In the genomic region with DNA sequence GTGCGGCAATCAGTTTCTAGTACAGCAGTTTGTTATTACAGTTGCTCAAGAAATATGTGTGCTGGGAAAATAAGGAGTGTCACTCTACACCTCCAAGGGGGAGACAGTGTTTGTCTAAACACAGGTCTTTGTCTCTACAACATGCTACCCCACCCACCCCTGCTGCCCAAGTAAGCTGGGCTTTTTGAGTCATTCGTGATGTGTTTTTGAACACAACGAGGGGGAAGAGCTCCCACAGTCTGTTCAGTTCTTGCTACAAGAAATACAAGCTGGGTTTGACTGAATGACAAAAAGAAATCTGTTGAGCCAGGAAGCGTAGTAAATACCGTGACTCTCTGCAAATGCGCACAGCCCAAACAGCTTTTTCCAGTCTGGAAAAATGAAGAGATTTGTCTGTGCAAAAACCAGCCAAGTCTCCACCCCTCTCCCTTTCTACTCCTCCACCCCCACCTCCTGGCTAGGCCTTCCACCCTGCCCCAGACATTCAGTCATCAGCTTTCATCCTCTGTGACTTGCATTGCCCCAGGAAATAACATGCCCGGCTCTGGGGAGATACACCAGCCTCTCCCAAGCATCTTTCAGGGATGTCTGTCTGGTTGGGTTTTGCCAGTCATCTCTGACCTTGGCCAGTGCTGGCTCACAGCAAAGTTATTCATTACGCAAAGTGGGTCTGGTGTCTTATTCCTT, we compare ENCODE assay signal across 10 cellular contexts. TPM values are rescaled to one million over a fixed set of nuclear protein-coding genes. Genes with fewer than 3 reads are reported as not detected.
DNase-seq lines count a peak whose midpoint lies in the region; ATAC-seq lines count a peak whose summit lies in the region.
"Had no signal": no experiment of that assay in that cellular context is flagged by ENCODE, and none has a peak within 500 bp of the region (broad histone marks: within the 10 kb centered on the region; RNA-seq: fewer than 3 reads in every experiment).

No MANE protein-coding gene starts in this region.

- no peaks in the 10 kb centered on the region for H3K27me3 Mint-ChIP-seq in activated CD4-positive, alpha-beta T cell treated with anti-CD3 and anti-CD28 coated beads, Interleukin-2, amount 10 ng/mL, durations not matched to agents 24 days and 14 days
- H3K27me3 Mint-ChIP-seq in activated naive CD8-positive, alpha-beta T cell treated with anti-CD3 and anti-CD28 coated beads for 36 hours = no peaks in the 10 kb centered on the region
- H3K27me3 Mint-ChIP-seq: stimulated activated naive B cell treated with anti-CD40 and anti-IgM and Interleukin-4, amounts not matched to agents 10 μg/mL and 1 μg/mL and 100 μg/mL, for 72 hours had no signal

- H3K9me3 Mint-ChIP-seq in activated CD4-positive, alpha-beta T cell treated with anti-CD3 and anti-CD28 coated beads, Interleukin-2, amount 10 ng/mL, durations not matched to agents 24 days and 14 days = no peaks in the 10 kb centered on the region
- H3K9me3 Mint-ChIP-seq in activated naive CD8-positive, alpha-beta T cell treated with anti-CD3 and anti-CD28 coated beads for 36 hours = peaks cover 1% of the 10 kb centered on the region

- H3K9ac ChIP-seq in GM23248 = peak overlapping the region; percentile 74
- H3K9ac ChIP-seq in skeletal muscle satellite cell (ENCODE audit: low read depth, low read length) = peak overlapping the region; percentile 60

- peaks cover 9% of the 10 kb centered on the region for H3K4me1 Mint-ChIP-seq in activated CD4-positive, alpha-beta T cell treated with anti-CD3 and anti-CD28 coated beads, Interleukin-2, amount 10 ng/mL, durations not matched to agents 24 days and 14 days
- peaks cover 10% of the 10 kb centered on the region for H3K4me1 Mint-ChIP-seq in activated naive CD8-positive, alpha-beta T cell treated with anti-CD3 and anti-CD28 coated beads for 36 hours

- no peaks in the 10 kb centered on the region for H3K27me3 ChIP-seq in GM23248 (replicated peaks; ENCODE audit: insufficient read depth)
- H3K27me3 ChIP-seq in skeletal muscle satellite cell (ENCODE audit: control insufficient read depth, insufficient read depth, low read length) = no peaks in the 10 kb centered on the region

- H3K4me3 Mint-ChIP-seq in activated CD4-positive, alpha-beta T cell treated with anti-CD3 and anti-CD28 coated beads, Interleukin-2, amount 10 ng/mL, durations not matched to agents 24 days and 14 days = no peak overlapping the region
- no peak overlapping the region for H3K4me3 Mint-ChIP-seq in activated naive CD8-positive, alpha-beta T cell treated with anti-CD3 and anti-CD28 coated beads for 36 hours
- H3K4me3 Mint-ChIP-seq: stimulated activated naive B cell treated with anti-CD40 and anti-IgM and Interleukin-4, amounts not matched to agents 10 μg/mL and 1 μg/mL and 100 μg/mL, for 72 hours had no signal

- intact Hi-C loops in activated CD4-positive, alpha-beta T cell treated with anti-CD3 and anti-CD28 coated beads, Interleukin-2, amount 10 ng/mL, durations not matched to agents 24 days and 14 days (cut with micrococcal nuclease) = no loop called here

- H4K20me1 ChIP-seq in GM23248 (ENCODE audit: insufficient read depth) = no peaks in the 10 kb centered on the region

- DNase-seq in GM23248 (peak; percentile 93), astrocyte of the hippocampus (ENCODE audit: low read depth, low spot score) (peak; percentile 83), iris pigment epithelial cell (ENCODE audit: low read depth) (peak; percentile 90)
- no peak for DNase-seq in activated CD4-positive, alpha-beta T cell treated with anti-CD3 and anti-CD28 coated beads, Interleukin-2, amount 10 ng/mL, durations not matched to agents 24 days and 14 days
- no peak for DNase-seq in activated naive CD8-positive, alpha-beta T cell treated with anti-CD3 and anti-CD28 coated beads for 36 hours
- no peak for DNase-seq in stimulated activated naive CD4-positive, alpha-beta T cell treated with Interleukin-2 at 50 U/mL for 16 hours (lab: John Stamatoyannopoulos, UW)
- DNase-seq: stimulated activated naive B cell treated with anti-CD40 and anti-IgM and Interleukin-4, amounts not matched to agents 10 μg/mL and 1 μg/mL and 100 μg/mL, for 72 hours had no signal

- H3K4me1 ChIP-seq in GM23248 (ENCODE audit: insufficient read depth) (peaks cover 49% of the 10 kb centered on the region), skeletal muscle satellite cell (ENCODE audit: control insufficient read depth, insufficient read depth, low read length) (peaks cover 47% of the 10 kb centered on the region)

- 2 to 4% methylated on average over 8 of the region's 8 CpGs for WGBS in GM23248 (ENCODE audit: low coverage in 1 of 2, low lambda C conversion rate in 2 of 2, missing lambda C conversion rate in 2 of 2), 2 experiments

- H3K27ac Mint-ChIP-seq in activated CD4-positive, alpha-beta T cell treated with anti-CD3 and anti-CD28 coated beads, Interleukin-2, amount 10 ng/mL, durations not matched to agents 24 days and 14 days = no peak overlapping the region
- H3K27ac Mint-ChIP-seq in activated naive CD8-positive, alpha-beta T cell treated with anti-CD3 and anti-CD28 coated beads for 36 hours = no peak overlapping the region
- H3K27ac Mint-ChIP-seq: stimulated activated naive B cell treated with anti-CD40 and anti-IgM and Interleukin-4, amounts not matched to agents 10 μg/mL and 1 μg/mL and 100 μg/mL, for 72 hours had no signal

- peaks cover 42% of the 10 kb centered on the region for H3F3A ChIP-seq in GM23248 (ENCODE audit: insufficient read depth)

- H3K9me2 ChIP-seq in GM23248 (ENCODE audit: insufficient read depth) = no peaks in the 10 kb centered on the region

- H3K79me2 ChIP-seq in GM23248 (ENCODE audit: insufficient read depth) = peaks cover 65% of the 10 kb centered on the region

- in situ Hi-C loops in GM23248 (cut with MboI) = no loop called here

- no peak for ATAC-seq in HG02973 (IDR thresholded peaks at IDR 0.05; ENCODE audit: unreplicated experiment)
- ATAC-seq: stimulated activated naive B cell treated with anti-CD40 and anti-IgM and Interleukin-4, amounts not matched to agents 10 μg/mL and 1 μg/mL and 100 μg/mL, for 72 hours had no signal

- H3K4me2 ChIP-seq in GM23248 (ENCODE audit: unreplicated experiment) (peak overlapping the region; percentile 72), skeletal muscle satellite cell (ENCODE audit: low read length) (peak overlapping the region; percentile 74)

- H3K36me3 ChIP-seq in GM23248 (ENCODE audit: low read depth) = no peaks in the 10 kb centered on the region
- H3K36me3 ChIP-seq in skeletal muscle satellite cell (ENCODE audit: insufficient read depth, low read length) = no peaks in the 10 kb centered on the region

- H2AFZ ChIP-seq in GM23248 = peak overlapping the region; percentile 22; the same call in 1 of the 2 replicates

- peak overlapping the region; percentile 93 for H3K27ac ChIP-seq in GM23248

- no peaks in the 10 kb centered on the region for H3K9me3 ChIP-seq in GM23248 (ENCODE audit: low read depth)
- no peaks in the 10 kb centered on the region for H3K9me3 ChIP-seq in skeletal muscle satellite cell (replicated peaks; ENCODE audit: low read length)

- H3K4me3 ChIP-seq in GM23248 (peak overlapping the region; percentile 47), skeletal muscle satellite cell (ENCODE audit: low read length) (peak overlapping the region; percentile 50)

- no peaks in the 10 kb centered on the region for H3K36me3 Mint-ChIP-seq in activated CD4-positive, alpha-beta T cell treated with anti-CD3 and anti-CD28 coated beads, Interleukin-2, amount 10 ng/mL, durations not matched to agents 24 days and 14 days (ENCODE audit: low read depth)
- peaks cover 16% of the 10 kb centered on the region for H3K36me3 Mint-ChIP-seq in activated naive CD8-positive, alpha-beta T cell treated with anti-CD3 and anti-CD28 coated beads for 36 hours

RNA-seq across cellular contexts. Expression of a gene that starts 25.7 kb away (rescaled TPM):
- total RNA-seq in GM23248 (2014; rRNA removed; shearing (Covaris generic)) = 20.5 and 24.0 TPM in 2 replicates
- 38.1 and 47.4 TPM in 2 replicates for polyA plus RNA-seq in GM23248 (2016; fragmentation: Nextera tagmentation; extraction: Ambion mirVana)
- total RNA-seq in skeletal muscle satellite cell (2012; rRNA removed) = 50.7 and 53.7 TPM in 2 replicates
- total RNA-seq in activated CD4-positive, alpha-beta T cell treated with anti-CD3 and anti-CD28 coated beads, Interleukin-2, amount 10 ng/mL, durations not matched to agents 24 days and 14 days = 19.6 and 20.7 TPM in 2 replicates
- 10 to 100 TPM; 12.7 to 14.0 TPM for total RNA-seq in activated naive CD8-positive, alpha-beta T cell treated with anti-CD3 and anti-CD28 coated beads for 36 hours

RNA-seq across cellular contexts. Expression of a gene that starts 27.8 kb away (rescaled TPM):
- 0.22 and 0.25 TPM in 2 replicates for total RNA-seq in GM23248 (2014; rRNA removed; shearing (Covaris generic))
- polyA plus RNA-seq in GM23248 (2016; fragmentation: Nextera tagmentation; extraction: Ambion mirVana) = 0.15 and 0.20 TPM in 2 replicates
- total RNA-seq in skeletal muscle satellite cell (2012; rRNA removed) = 0.87 and 1.3 TPM in 2 replicates
- 0.14 and 0.16 TPM in 2 replicates for total RNA-seq in activated CD4-positive, alpha-beta T cell treated with anti-CD3 and anti-CD28 coated beads, Interleukin-2, amount 10 ng/mL, durations not matched to agents 24 days and 14 days
- total RNA-seq in activated naive CD8-positive, alpha-beta T cell treated with anti-CD3 and anti-CD28 coated beads for 36 hours = under 1 TPM in 1 of 2 experiments, not detected in 1; 0.12 TPM
- total RNA-seq: OCI-LY7 had no signal

Comparison
In these comparisons a context has a peak if more than half of its experiments do, and no peak if none do; other contexts are left out.
1. DNase-seq: peak in GM23248 (single experiment), astrocyte of the hippocampus (single experiment) and iris pigment epithelial cell (single experiment); none in activated CD4-positive, alpha-beta T cell treated with anti-CD3 and anti-CD28 coated beads, Interleukin-2, amount 10 ng/mL, durations not matched to agents 24 days and 14 days (single experiment), activated naive CD8-positive, alpha-beta T cell treated with anti-CD3 and anti-CD28 coated beads for 36 hours (single experiment) and stimulated activated naive CD4-positive, alpha-beta T cell treated with Interleukin-2 at 50 U/mL for 16 hours (single experiment).